Comparison of ENCODE assay signal across 2 cellular contexts in genomic region chr7:27176343-27176731, GRCh38.
TF ChIP-seq lines count a peak whose summit lies in the region.

No MANE protein-coding gene starts in this region.

TF ChIP-seq in GM23338, 12 proteins besides CTCF, POLR2A, EP300 and RAD21:
- no peak for TF ChIP-seq EZH2phosphoT487 (IDR thresholded peaks at IDR 0.05; ENCODE audit: unreplicated experiment)
- no peak for TF ChIP-seq ZNF462 (CRISPR knock-in tag; IDR thresholded peaks at IDR 0.05)
- TF ChIP-seq ETS1 (IDR thresholded peaks at IDR 0.05), result no peak
- TF ChIP-seq JUNB (IDR thresholded peaks at IDR 0.05; ENCODE audit: unreplicated experiment), result no peak
- TF ChIP-seq NANOG (IDR thresholded peaks at IDR 0.05; ENCODE audit: borderline replicate concordance), result no peak
- TF ChIP-seq ZNF331 (CRISPR knock-in tag; IDR thresholded peaks at IDR 0.05; ENCODE audit: low read depth), result no peak
- TF ChIP-seq CREB1 (CRISPR knock-in tag; IDR thresholded peaks at IDR 0.05; ENCODE audit: low read depth), result no peak
- no peak for TF ChIP-seq POLR2AphosphoS5 (IDR thresholded peaks at IDR 0.05; ENCODE audit: low read depth)
- no peak for TF ChIP-seq EZH2 (IDR thresholded peaks at IDR 0.05; ENCODE audit: low read depth, unreplicated experiment)
- no peak for TF ChIP-seq ZNF114 (CRISPR knock-in tag; IDR thresholded peaks at IDR 0.05)
- no peak for TF ChIP-seq REST (IDR thresholded peaks at IDR 0.05; ENCODE audit: unreplicated experiment)
- TF ChIP-seq STAT1 (IDR thresholded peaks at IDR 0.05; ENCODE audit: unreplicated experiment), result no peak

TF ChIP-seq in endothelial cell of umbilical vein, 7 proteins besides CTCF, POLR2A, EP300 and RAD21:
- TF ChIP-seq JUN (IDR thresholded peaks at IDR 0.05; ENCODE audit: borderline replicate concordance, insufficient read depth, insufficient read length, low read depth), result no peak
- no peak for TF ChIP-seq GATA2 (IDR thresholded peaks at IDR 0.05; ENCODE audit: insufficient read depth, insufficient read length, low read depth, low read length)
- no peak for TF ChIP-seq FOS (IDR thresholded peaks at IDR 0.05; ENCODE audit: borderline replicate concordance, insufficient read depth, low read length)
- no peak for TF ChIP-seq MYC (IDR thresholded peaks at IDR 0.05; ENCODE audit: low read depth, low read length)
- TF ChIP-seq EZH2 (IDR thresholded peaks at IDR 0.05; ENCODE audit: borderline replicate concordance, low read depth, low read length, severe bottlenecking), result no peak
- TF ChIP-seq MAX (IDR thresholded peaks at IDR 0.05; ENCODE audit: insufficient read depth, insufficient read length), result no peak
- TF ChIP-seq POLR2AphosphoS5 (IDR thresholded peaks at IDR 0.05; ENCODE audit: insufficient read depth, low read depth, low read length), result no peak
